Comparison of ENCODE assay signal across 30 cellular contexts in genomic region chr17:10092595-10092994, GRCh38.
"Had no signal": no experiment of that assay in that cellular context is flagged by ENCODE, and none has a peak within 500 bp of the region (broad histone marks: within the 10 kb centered on the region; RNA-seq: fewer than 3 reads in every experiment).

No MANE protein-coding gene starts in this region.

- H3K27ac ChIP-seq: adrenal gland, body of pancreas, brain microvascular endothelial cell, breast epithelium, VCaP had no signal

- H3K9me3 ChIP-seq: adrenal gland had no signal

- H3K4me1 ChIP-seq: breast epithelium had no signal

- DNase-seq: activated B cell treated with CpG ODN at 0.5 μM for 24 hours; activated CD4-positive, alpha-beta memory T cell treated with anti-CD3 and anti-CD28 coated beads for 36 hours; activated CD4-positive, alpha-beta T cell treated with anti-CD3 and anti-CD28 coated beads for 4 hours; activated CD4-positive, alpha-beta T cell treated with anti-CD3 and anti-CD28 coated beads, Interleukin-2, amount 10 ng/mL, durations not matched to agents 24 days and 14 days; activated CD4-positive, alpha-beta T cell treated with anti-CD3 and anti-CD28 coated beads, Interleukin-2, amount 50 U/mL, for 1 hour; activated CD4-positive, alpha-beta T cell treated with anti-CD3 and anti-CD28 coated beads, Interleukin-2, amount 50 U/mL, for 4 hours; activated CD4-positive, CD25-positive, alpha-beta regulatory T cell treated with anti-CD3 and anti-CD28 coated beads, Interleukin-2, amount 50 U/mL, for 72 hours; activated CD8-positive, alpha-beta memory T cell treated with anti-CD3 and anti-CD28 coated beads, Interleukin-2, amount 50 U/mL, for 4 hours; activated CD8-positive, alpha-beta T cell treated with anti-CD3 and anti-CD28 coated beads for 36 hours; activated effector memory CD4-positive, alpha-beta T cell treated with anti-CD3 and anti-CD28 coated beads, Interleukin-2, amount 50 U/mL, for 16 hours; activated gamma-delta T cell treated with Interleukin-2 at 50 U/mL for 16 hours; activated naive CD4-positive, alpha-beta T cell; activated naive CD4-positive, alpha-beta T cell treated with anti-CD3 and anti-CD28 coated beads for 36 hours; activated naive CD4-positive, alpha-beta T cell treated with anti-CD3 and anti-CD28 coated beads, Interleukin-2, amount 50 U/mL, for 16 hours; activated naive CD8-positive, alpha-beta T cell treated with anti-CD3 and anti-CD28 coated beads for 36 hours; activated T-cell treated with anti-CD3 and anti-CD28 coated beads for 4 hours; activated T-cell treated with anti-CD3 and anti-CD28 coated beads, Interleukin-2, amount 50 U/mL, for 1 hour; activated T-cell treated with anti-CD3 and anti-CD28 coated beads, Interleukin-2, amount 50 U/mL, for 4 hours; activated T-cell treated with anti-CD3 and anti-CD28 coated beads, Interleukin-2, amount 50 U/mL, for 72 hours; amniotic stem cell; aorta; body of pancreas; brain microvascular endothelial cell; central memory CD4-positive, alpha-beta T cell; T-helper 1 cell; T-helper 2 cell; T-helper 9 cell had no signal

- H3K36me3 ChIP-seq: adrenal gland, brain microvascular endothelial cell, breast epithelium had no signal

- H3K4me3 ChIP-seq: adrenal gland, body of pancreas, breast epithelium had no signal

- H3K27me3 ChIP-seq: adrenal gland, body of pancreas, brain microvascular endothelial cell, breast epithelium had no signal
